Comparison of ENCODE assay signal across 9 cellular contexts in the genomic region with DNA sequence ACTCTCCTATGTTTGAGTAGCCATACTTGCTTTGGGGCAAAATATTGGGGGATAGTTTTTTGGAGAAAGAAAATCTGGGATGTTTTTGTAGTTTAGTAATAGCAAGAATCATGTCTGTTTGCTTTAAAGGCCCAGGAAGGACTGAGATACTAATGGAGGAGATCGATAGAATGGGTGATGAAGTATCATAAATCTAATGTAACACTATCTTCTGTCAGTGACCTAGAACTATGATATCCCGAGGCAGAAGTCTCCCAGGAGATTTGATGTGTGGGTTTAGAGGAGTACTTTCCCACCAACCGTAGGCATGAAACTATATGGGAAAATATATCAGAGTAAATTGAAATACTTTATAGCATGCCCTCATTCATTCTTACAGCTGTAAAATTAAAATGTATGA. TPM values are rescaled to one million over a fixed set of nuclear protein-coding genes. Genes with fewer than 3 reads are reported as not detected.
A peak's percentile ranks its signal among the peaks of the same experiment; 100 is the strongest.
DNase-seq lines count a peak whose midpoint lies in the region; ATAC-seq and TF ChIP-seq lines count a peak whose summit lies in the region.
"Had no signal": no experiment of that assay in that cellular context is flagged by ENCODE, and none has a peak within 500 bp of the region (broad histone marks: within the 10 kb centered on the region; RNA-seq: fewer than 3 reads in every experiment).

No MANE protein-coding gene starts in this region.

- no peaks in the 10 kb centered on the region for H3K27me3 Mint-ChIP-seq in activated naive CD4-positive, alpha-beta T cell treated with anti-CD3 and anti-CD28 coated beads for 36 hours (ENCODE audit: low read depth)
- no peaks in the 10 kb centered on the region for H3K27me3 Mint-ChIP-seq in type B pancreatic cell

- H3K4me3 ChIP-seq in adipocyte (ENCODE audit: low read length) (peak overlapping the region; percentile 88), lower lobe of right lung (peak overlapping the region; percentile 60)

- peak overlapping the region; percentile 90 for H3K27ac ChIP-seq in lower lobe of right lung

- H3K27ac Mint-ChIP-seq in activated naive CD4-positive, alpha-beta T cell treated with anti-CD3 and anti-CD28 coated beads for 36 hours: peak overlapping the region; percentile 94
- H3K27ac Mint-ChIP-seq in type B pancreatic cell: peak overlapping the region; percentile 94

- peak overlapping the region; percentile 77 for H3K4me3 Mint-ChIP-seq in activated naive CD4-positive, alpha-beta T cell treated with anti-CD3 and anti-CD28 coated beads for 36 hours
- H3K4me3 Mint-ChIP-seq in type B pancreatic cell: peak overlapping the region; percentile 93

- no peaks in the 10 kb centered on the region for H3K9me3 Mint-ChIP-seq in activated naive CD4-positive, alpha-beta T cell treated with anti-CD3 and anti-CD28 coated beads for 36 hours
- no peaks in the 10 kb centered on the region for H3K9me3 Mint-ChIP-seq in type B pancreatic cell

- H3K36me3 Mint-ChIP-seq in activated naive CD4-positive, alpha-beta T cell treated with anti-CD3 and anti-CD28 coated beads for 36 hours (ENCODE audit: low read depth): peaks cover 16% of the 10 kb centered on the region
- peaks cover 7% of the 10 kb centered on the region for H3K36me3 Mint-ChIP-seq in type B pancreatic cell

- DNase-seq in activated naive CD4-positive, alpha-beta T cell treated with anti-CD3 and anti-CD28 coated beads for 36 hours: no peak
- DNase-seq in activated naive CD4-positive, alpha-beta T cell treated with anti-CD3 and anti-CD28 coated beads, Interleukin-2, amount 50 U/mL, for 16 hours: no peak
- DNase-seq in adipocyte (ENCODE audit: low read depth): peak; percentile 48
- no peak for DNase-seq in lower lobe of right lung
- DNase-seq in type B pancreatic cell (ENCODE audit: extremely low spot score, unreplicated experiment): no peak
- no peak for DNase-seq in omental fat pad (ENCODE audit: low spot score)
- DNase-seq in NCI-H1048 (lab: John Stamatoyannopoulos, UW): no peak
- DNase-seq: GDM1 had no signal

- peaks cover 67% of the 10 kb centered on the region for H3K4me1 Mint-ChIP-seq in activated naive CD4-positive, alpha-beta T cell treated with anti-CD3 and anti-CD28 coated beads for 36 hours (ENCODE audit: low read depth)
- peaks cover 32% of the 10 kb centered on the region for H3K4me1 Mint-ChIP-seq in type B pancreatic cell (ENCODE audit: unreplicated experiment)

- CTCF ChIA-PET in activated naive CD4-positive, alpha-beta T cell treated with anti-CD3 and anti-CD28 coated beads for 36 hours (lab: Charles Lee): interaction anchor here (0.9 to 2.6 kb wide), 5 partner anchors 10 to 23 kb away, joined by 3 to 13 read pairs (median 4); partner anchors contain the start of gene NFKBIZ

- H3K36me3 ChIP-seq in adipocyte (ENCODE audit: control insufficient read depth, insufficient read depth, low read length, severe bottlenecking): no peaks in the 10 kb centered on the region
- no peaks in the 10 kb centered on the region for H3K36me3 ChIP-seq in lower lobe of right lung

- H3K4me1 ChIP-seq in adipocyte (ENCODE audit: control insufficient read depth, insufficient read depth, low read length): peaks cover 40% of the 10 kb centered on the region
- peaks cover 41% of the 10 kb centered on the region for H3K4me1 ChIP-seq in lower lobe of right lung

- H3K27me3 ChIP-seq in adipocyte (replicated peaks; ENCODE audit: control insufficient read depth, insufficient read depth, low read length): no peaks in the 10 kb centered on the region
- no peaks in the 10 kb centered on the region for H3K27me3 ChIP-seq in lower lobe of right lung (ENCODE audit: low read depth)

- H3K9me3 ChIP-seq in adipocyte (ENCODE audit: control insufficient read depth, low read length) (no peaks in the 10 kb centered on the region), lower lobe of right lung (no peaks in the 10 kb centered on the region)

- intact Hi-C loops in activated naive CD4-positive, alpha-beta T cell treated with anti-CD3 and anti-CD28 coated beads for 36 hours (cut with micrococcal nuclease): loop anchor here (1.0 to 2.0 kb wide), 2 partner anchors 13 to 104 kb away; partner anchors contain the start of gene CEP97
- intact Hi-C loops in lower lobe of right lung (cut with DNase I): no loop called here

- H3K9ac ChIP-seq in adipocyte (ENCODE audit: low read length): peak overlapping the region; percentile 88

- no peak for ATAC-seq in lower lobe of right lung
- no peak for ATAC-seq in omental fat pad (ENCODE audit: low FRiP score)
- ATAC-seq in HG03432 (IDR thresholded peaks at IDR 0.05; ENCODE audit: unreplicated experiment): no peak

- no peak for TF ChIP-seq CTCF in lower lobe of right lung (IDR thresholded peaks at IDR 0.05)
- no peak for TF ChIP-seq CTCF in type B pancreatic cell (conservative IDR thresholded peaks at IDR 0.05)
- TF ChIP-seq CTCF in omental fat pad (IDR thresholded peaks at IDR 0.05): no peak

RNA-seq across cellular contexts. Expression of gene NFKBIZ, which starts 21.0 kb away (rescaled TPM):
- 10 to 100 TPM; 79.3 to 85.0 TPM for total RNA-seq in activated naive CD4-positive, alpha-beta T cell treated with anti-CD3 and anti-CD28 coated beads for 36 hours
- total RNA-seq in lower lobe of right lung (76.2 TPM), type B pancreatic cell (ENCODE audit: low replicate concordance) (54.1 and 87.6 TPM in 2 replicates), omental fat pad (100 to 1,000 TPM in 2 of 4 donors, 10 to 100 TPM in 2; 78.2 to 296 (median 108) TPM)

RNA-seq across cellular contexts. Expression of gene NXPE3, which starts 49.3 kb away (rescaled TPM):
- total RNA-seq in activated naive CD4-positive, alpha-beta T cell treated with anti-CD3 and anti-CD28 coated beads for 36 hours: 10 to 100 TPM; 18.9 to 19.3 TPM
- total RNA-seq in lower lobe of right lung (22.0 TPM), type B pancreatic cell (ENCODE audit: low replicate concordance) (3.8 and 12.5 TPM in 2 replicates), omental fat pad (10 to 100 TPM in 3 of 4 donors, 1 to 10 TPM in 1; 6.5 to 22.9 (median 10.7) TPM)
